In the genomic region with DNA sequence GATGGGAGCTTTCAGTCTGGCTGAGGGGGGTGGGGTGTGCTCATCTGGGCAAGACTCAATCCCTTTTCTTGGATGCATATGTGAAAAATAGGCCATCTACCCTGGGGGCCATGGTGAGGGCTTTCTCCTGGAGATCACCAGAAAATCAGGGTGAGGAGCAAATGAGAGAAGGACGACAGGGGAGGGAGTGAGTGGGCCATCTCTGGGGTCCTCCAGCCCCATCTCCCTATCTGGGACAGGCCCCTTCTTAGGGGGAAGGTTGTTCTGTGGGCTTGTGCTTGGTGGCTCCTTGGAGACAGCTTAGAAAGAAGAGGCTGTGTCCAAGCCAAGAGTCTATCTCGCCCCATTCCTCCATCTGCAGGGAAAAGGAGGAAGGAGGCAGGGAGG, we compare ENCODE assay signal across 10 cellular contexts.
"Had no signal": no experiment of that assay in that cellular context is flagged by ENCODE, and none has a peak within 500 bp of the region (broad histone marks: within the 10 kb centered on the region; RNA-seq: fewer than 3 reads in every experiment).

No MANE protein-coding gene starts in this region.

- H3K27me3 Mint-ChIP-seq: stimulated activated naive CD8-positive, alpha-beta T cell treated with anti-CD3 and anti-CD28 coated beads, Interleukin-15, Interleukin-2, amounts not matched to agents 100 ng/mL and 50 ng/mL, for 24 hours had no signal

- H3K9me3 Mint-ChIP-seq: natural killer cell; stimulated activated naive CD8-positive, alpha-beta T cell treated with anti-CD3 and anti-CD28 coated beads, Interleukin-15, Interleukin-2, amounts not matched to agents 100 ng/mL and 50 ng/mL, for 24 hours had no signal

- H3K4me1 Mint-ChIP-seq: natural killer cell had no signal

- ATAC-seq: esophagus mucosa, natural killer cell, right cardiac atrium had no signal

- H3K36me3 Mint-ChIP-seq: natural killer cell had no signal

- H3K4me3 Mint-ChIP-seq: natural killer cell; stimulated activated naive CD8-positive, alpha-beta T cell treated with anti-CD3 and anti-CD28 coated beads, Interleukin-15, Interleukin-2, amounts not matched to agents 100 ng/mL and 50 ng/mL, for 24 hours had no signal

- H3K27me3 ChIP-seq: neutrophil had no signal

- H3K9me3 ChIP-seq: neutrophil had no signal

- DNase-seq: activated CD4-positive, alpha-beta T cell treated with anti-CD3 and anti-CD28 coated beads, Interleukin-2, amount 50 U/mL, for 4 hours; activated gamma-delta T cell treated with Interleukin-2 at 50 U/mL for 16 hours; hypothalamus; mesenchymal stem cell had no signal

- H3K27ac Mint-ChIP-seq: natural killer cell; stimulated activated naive CD8-positive, alpha-beta T cell treated with anti-CD3 and anti-CD28 coated beads, Interleukin-15, Interleukin-2, amounts not matched to agents 100 ng/mL and 50 ng/mL, for 24 hours had no signal

- H3K4me3 ChIP-seq: skin epidermis had no signal

- H3K27ac ChIP-seq: neutrophil had no signal
